16 cellular contexts compared by ENCODE assay signal in the genomic region with DNA sequence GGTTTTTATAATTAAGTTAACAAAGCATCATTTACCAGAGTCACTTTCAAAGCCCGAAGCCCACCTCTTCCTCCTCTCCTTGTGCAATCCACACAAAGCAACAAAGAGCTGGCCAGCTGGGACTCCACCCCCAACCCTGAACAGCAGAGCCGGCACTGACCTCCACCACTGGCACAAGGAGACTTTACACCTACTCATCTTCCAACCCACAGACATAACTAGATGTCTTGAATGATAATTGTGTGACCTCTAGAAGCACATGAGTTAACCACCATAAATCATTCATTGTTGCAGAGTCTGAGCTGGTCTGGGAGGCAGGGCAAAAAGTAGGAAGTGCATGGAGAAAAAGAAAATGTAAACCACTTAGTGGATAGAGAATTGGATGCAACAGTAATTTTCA.
DNase-seq lines count a peak whose midpoint lies in the region; FAIRE-seq and TF ChIP-seq lines count a peak whose summit lies in the region.
"Had no signal": no experiment of that assay in that cellular context is flagged by ENCODE, and none has a peak within 500 bp of the region (broad histone marks: within the 10 kb centered on the region; RNA-seq: fewer than 3 reads in every experiment).

No MANE protein-coding gene starts in this region.

- H3F3A ChIP-seq in smooth muscle cell (ENCODE audit: low read depth) = no peaks in the 10 kb centered on the region

- H3K79me2 ChIP-seq in mammary epithelial cell (ENCODE audit: insufficient read depth, low read length) (no peaks in the 10 kb centered on the region), astrocyte (ENCODE audit: insufficient read depth, low read length) (no peaks in the 10 kb centered on the region), smooth muscle cell (ENCODE audit: low read depth) (no peaks in the 10 kb centered on the region)

- no peak overlapping the region for H3K27ac ChIP-seq in mammary epithelial cell (ENCODE audit: insufficient read depth, low read depth, low read length)
- no peak overlapping the region for H3K27ac ChIP-seq in astrocyte (ENCODE audit: low read depth, low read length)
- no peak overlapping the region for H3K27ac ChIP-seq in smooth muscle cell (ENCODE audit: low read depth)
- H3K27ac ChIP-seq: psoas muscle, suprapubic skin, VCaP had no signal

- H3K27ac Mint-ChIP-seq in MCF 10A (ENCODE audit: low read depth, unreplicated experiment) (no peak overlapping the region), astrocyte (ENCODE audit: unreplicated experiment) (peak overlapping the region; percentile 82), HFFc6 (no peak overlapping the region)

- BruUV-seq in mammary epithelial cell (replicated peaks; lab: Mats Ljungman, UMichigan) (no TSS peak), MCF 10A (replicated peaks; lab: Mats Ljungman, UMichigan) (no TSS peak)

- H3K27me3 Mint-ChIP-seq in MCF 10A (ENCODE audit: insufficient read depth, unreplicated experiment) (no peaks in the 10 kb centered on the region), astrocyte (ENCODE audit: low read depth, unreplicated experiment) (no peaks in the 10 kb centered on the region), HFFc6 (ENCODE audit: insufficient read depth) (peaks cover 6% of the 10 kb centered on the region)

- H3K9me3 ChIP-seq in mammary epithelial cell (replicated peaks; ENCODE audit: insufficient read depth, low read length) (no peaks in the 10 kb centered on the region), astrocyte (ENCODE audit: insufficient read depth, low read depth, low read length) (no peaks in the 10 kb centered on the region), smooth muscle cell (replicated peaks; ENCODE audit: low read depth) (no peaks in the 10 kb centered on the region)
- H3K9me3 ChIP-seq: psoas muscle, suprapubic skin had no signal

- H4K20me1 ChIP-seq in mammary epithelial cell (ENCODE audit: insufficient read depth, low read length) (no peaks in the 10 kb centered on the region), astrocyte (ENCODE audit: insufficient read depth, low read length) (no peaks in the 10 kb centered on the region), smooth muscle cell (ENCODE audit: low read depth) (no peaks in the 10 kb centered on the region)

- peak overlapping the region; percentile 32 for H2AFZ ChIP-seq in mammary epithelial cell (ENCODE audit: low read depth, low read length)
- H2AFZ ChIP-seq in astrocyte (ENCODE audit: low read depth, low read length) = peak overlapping the region; percentile 65
- H2AFZ ChIP-seq in smooth muscle cell (ENCODE audit: low read depth) = no peak overlapping the region

- dilution Hi-C loops in mammary epithelial cell (cut with HindIII; ENCODE audit: low sequenced_read_pairs) = no loop called here

- in situ Hi-C loops in mammary epithelial cell (cut with MboI; ENCODE audit: low sequenced_read_pairs in 2 of 2) = no loop called here
- in situ Hi-C loops in G401 (cut with HindIII; ENCODE audit: low sequenced_read_pairs) = no loop called here

- H3K9me3 Mint-ChIP-seq in MCF 10A (ENCODE audit: unreplicated experiment) (no peaks in the 10 kb centered on the region), astrocyte (ENCODE audit: unreplicated experiment) (no peaks in the 10 kb centered on the region), HFFc6 (no peaks in the 10 kb centered on the region)

- 3% methylated on average over 2 of the region's 2 CpGs for WGBS in mammary epithelial cell (ENCODE audit: low coverage, missing lambda C conversion rate)
- 23% methylated on average over 2 of the region's 2 CpGs for WGBS in smooth muscle cell (ENCODE audit: low lambda C conversion rate)

- H3K4me1 ChIP-seq in mammary epithelial cell (ENCODE audit: insufficient read depth, low read length) (no peaks in the 10 kb centered on the region), astrocyte (ENCODE audit: insufficient read depth, low read length) (peaks cover 12% of the 10 kb centered on the region), smooth muscle cell (ENCODE audit: low read depth) (peaks cover 12% of the 10 kb centered on the region)
- H3K4me1 ChIP-seq: psoas muscle, suprapubic skin had no signal

- CTCF ChIA-PET in mammary epithelial cell (lab: Charles Lee; ENCODE audit: low non-redundant PET) = no interaction called here
- CTCF ChIA-PET in MCF 10A (lab: Yijun Ruan, JAX) = interaction anchor here (0.7 kb wide), 1 partner anchor 29 kb away, joined by 3 read pairs; no protein-coding TSS in a partner anchor

- no peak for DNase-seq in mammary epithelial cell
- DNase-seq in MCF 10A (ENCODE audit: unreplicated experiment) = no peak
- peak; percentile 73 for DNase-seq in astrocyte (ENCODE audit: low read depth)
- peak; percentile 33 for DNase-seq in kidney tubule cell (ENCODE audit: low spot score)
- DNase-seq in smooth muscle cell (lab: John Stamatoyannopoulos, UW; ENCODE audit: unreplicated experiment) = no peak
- no peak for DNase-seq in G401 (ENCODE audit: low spot score)
- DNase-seq in activated CD4-positive, CD25-positive, alpha-beta regulatory T cell (lab: John Stamatoyannopoulos, UW) = no peak
- DNase-seq in HFFc6 = no peak
- DNase-seq: activated CD8-positive, alpha-beta memory T cell treated with anti-CD3 and anti-CD28 coated beads for 24 hours; activated effector memory CD4-positive, alpha-beta T cell treated with anti-CD3 and anti-CD28 coated beads, Interleukin-2, amount 50 U/mL, for 16 hours; Calu3; dermis blood vessel endothelial cell; NCI-H2081 treated with DMSO at 0.1 percent for 48 hours; psoas muscle had no signal

- H3K36me3 Mint-ChIP-seq in MCF 10A (ENCODE audit: insufficient read depth, unreplicated experiment) (peaks cover 5% of the 10 kb centered on the region), astrocyte (ENCODE audit: low read depth, unreplicated experiment) (no peaks in the 10 kb centered on the region), HFFc6 (ENCODE audit: low read depth) (no peaks in the 10 kb centered on the region)

- intact Hi-C loops in mammary epithelial cell (cut with micrococcal nuclease) = no loop called here
- intact Hi-C loops in MCF 10A (cut with micrococcal nuclease) = no loop called here

- no peak overlapping the region for H3K9ac ChIP-seq in mammary epithelial cell (ENCODE audit: insufficient read depth, low read length)
- no peak overlapping the region for H3K9ac ChIP-seq in astrocyte (ENCODE audit: low read length)
- no peak overlapping the region for H3K9ac ChIP-seq in smooth muscle cell (ENCODE audit: low read depth)

- no peak for FAIRE-seq in astrocyte (lab: Jason Lieb, UNC)

- H3K4me1 Mint-ChIP-seq in MCF 10A (ENCODE audit: insufficient read depth, unreplicated experiment) = peaks cover 14% of the 10 kb centered on the region
- H3K4me1 Mint-ChIP-seq in astrocyte (ENCODE audit: low read depth, unreplicated experiment) = peaks cover 31% of the 10 kb centered on the region
- peaks cover 5% of the 10 kb centered on the region; the same call in 1 of the 2 replicates for H3K4me1 Mint-ChIP-seq in HFFc6 (ENCODE audit: low read depth)

- H3K27me3 ChIP-seq in mammary epithelial cell (ENCODE audit: insufficient read depth, low read length) = no peaks in the 10 kb centered on the region
- no peaks in the 10 kb centered on the region for H3K27me3 ChIP-seq in astrocyte (ENCODE audit: insufficient read depth, low read length)
- H3K27me3 ChIP-seq in smooth muscle cell (ENCODE audit: low read depth) = no peaks in the 10 kb centered on the region
- H3K27me3 ChIP-seq: suprapubic skin had no signal

- POLR2A ChIA-PET in MCF 10A (lab: Yijun Ruan, JAX) = interaction anchor here (1.4 kb wide), 1 partner anchor 13 kb away, joined by 5 read pairs; no protein-coding TSS in a partner anchor

- TF ChIP-seq CTCF in mammary epithelial cell (conservative IDR thresholded peaks at IDR 0.05 in 1 of 2, IDR thresholded peaks at IDR 0.05 in 1 of 2; ENCODE audit: extremely low read depth in 1 of 2, insufficient read depth in 1 of 2, low read depth in 1 of 2, low read length in 2 of 2) (no peak), MCF 10A (IDR thresholded peaks at IDR 0.05; ENCODE audit: unreplicated experiment) (no peak), astrocyte (IDR thresholded peaks at IDR 0.05; ENCODE audit: insufficient read depth, low read depth, low read length) (no peak), smooth muscle cell (IDR thresholded peaks at IDR 0.05; ENCODE audit: borderline replicate concordance, insufficient read depth, poor library complexity, severe bottlenecking) (no peak), HFFc6 (IDR thresholded peaks at IDR 0.05) (no peak)

- H3K4me2 ChIP-seq in mammary epithelial cell (ENCODE audit: insufficient read depth, low read depth, low read length) = no peak overlapping the region
- H3K4me2 ChIP-seq in astrocyte (ENCODE audit: low read length) = peak overlapping the region; percentile 67
- peak overlapping the region; percentile 40 for H3K4me2 ChIP-seq in smooth muscle cell

- no peaks in the 10 kb centered on the region for H3K36me3 ChIP-seq in mammary epithelial cell (ENCODE audit: insufficient read depth, low read length)
- no peaks in the 10 kb centered on the region for H3K36me3 ChIP-seq in astrocyte (ENCODE audit: insufficient read depth, low read length)
- no peaks in the 10 kb centered on the region for H3K36me3 ChIP-seq in smooth muscle cell (ENCODE audit: low read depth)
- H3K36me3 ChIP-seq: suprapubic skin had no signal

- H3K4me3 Mint-ChIP-seq in MCF 10A (ENCODE audit: unreplicated experiment) (no peak overlapping the region), astrocyte (ENCODE audit: unreplicated experiment) (peak overlapping the region; percentile 70), HFFc6 (no peak overlapping the region)

- no peak overlapping the region for H3K4me3 ChIP-seq in mammary epithelial cell (replicated peaks in 1 of 3; ENCODE audit: insufficient read depth in 1 of 3, low read depth in 2 of 3, low read length in 3 of 3)
- no peak overlapping the region for H3K4me3 ChIP-seq in astrocyte (ENCODE audit: insufficient read depth, low read depth, low read length)
- no peak overlapping the region for H3K4me3 ChIP-seq in smooth muscle cell
- H3K4me3 ChIP-seq: psoas muscle, suprapubic skin had no signal

Comparison
In these comparisons a context has a peak if more than half of its experiments do, and no peak if none do; other contexts are left out.
1. DNase-seq: peak in astrocyte (single experiment) and kidney tubule cell (single experiment); none in mammary epithelial cell (single experiment), MCF 10A (single experiment), smooth muscle cell (single experiment), G401 (single experiment), activated CD4-positive, CD25-positive, alpha-beta regulatory T cell (0 of 4) and HFFc6 (single experiment).